ENCODE assay signal across 17 cellular contexts in the genomic region with DNA sequence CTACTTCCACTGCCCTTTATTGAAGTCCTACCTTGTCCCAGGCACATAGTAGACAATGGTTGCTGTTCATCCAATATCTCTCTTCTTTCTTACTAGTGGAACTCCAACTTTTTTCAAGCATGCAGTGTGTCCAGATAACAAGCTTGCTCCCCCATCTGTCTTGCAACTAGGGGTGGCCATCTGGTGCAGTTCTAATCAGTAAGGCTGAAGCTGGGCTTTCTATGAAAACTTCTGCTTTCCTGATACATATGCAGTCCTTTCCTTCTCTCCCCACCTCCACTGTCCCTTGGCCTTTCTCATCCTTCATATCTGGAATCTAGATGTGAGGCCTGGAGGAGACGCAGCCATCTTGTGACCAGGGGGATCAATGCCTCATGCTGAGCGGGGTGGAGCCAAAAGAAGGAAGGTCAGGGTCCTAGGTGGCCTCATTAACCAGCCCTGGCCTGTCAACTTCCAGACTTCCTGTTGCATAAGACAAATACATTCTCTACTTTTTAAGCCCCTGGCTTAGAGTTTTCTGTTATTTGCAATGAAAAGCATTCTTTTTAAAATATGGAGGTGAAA.
"Had no signal": no experiment of that assay in that cellular context is flagged by ENCODE, and none has a peak within 500 bp of the region (broad histone marks: within the 10 kb centered on the region; RNA-seq: fewer than 3 reads in every experiment).

No MANE protein-coding gene starts in this region.

- H3K27ac ChIP-seq: heart right ventricle, neutrophil, right atrium auricular region, tibial artery, upper lobe of left lung, uterus had no signal

- ATAC-seq: heart right ventricle; mucosa of descending colon; naive thymus-derived CD8-positive, alpha-beta T cell; stimulated activated effector memory CD8-positive, alpha-beta T cell treated with anti-CD3 and anti-CD28 coated beads, Interleukin-12 subunit alpha, Interleukin-12 subunit beta, amount 100 ng/mL, for 72 hours had no signal

- H3K4me3 ChIP-seq: heart right ventricle, mucosa of descending colon, right atrium auricular region, tibial artery, upper lobe of left lung, uterus had no signal

- H3K27me3 ChIP-seq: neutrophil, right atrium auricular region, tibial artery, upper lobe of left lung, uterus had no signal

- H3K27ac Mint-ChIP-seq: naive thymus-derived CD8-positive, alpha-beta T cell; stimulated activated effector memory CD8-positive, alpha-beta T cell treated with anti-CD3 and anti-CD28 coated beads, Interleukin-12 subunit alpha, Interleukin-12 subunit beta, amount 100 ng/mL, for 72 hours; stimulated activated naive CD8-positive, alpha-beta T cell treated with anti-CD3 and anti-CD28 coated beads, Interleukin-15, Interleukin-2, amounts not matched to agents 100 ng/mL and 50 ng/mL, for 24 hours had no signal

- H3K4me3 Mint-ChIP-seq: naive thymus-derived CD8-positive, alpha-beta T cell; stimulated activated effector memory CD8-positive, alpha-beta T cell treated with anti-CD3 and anti-CD28 coated beads, Interleukin-12 subunit alpha, Interleukin-12 subunit beta, amount 100 ng/mL, for 72 hours; stimulated activated naive CD8-positive, alpha-beta T cell treated with anti-CD3 and anti-CD28 coated beads, Interleukin-15, Interleukin-2, amounts not matched to agents 100 ng/mL and 50 ng/mL, for 24 hours had no signal

- H3K36me3 Mint-ChIP-seq: stimulated activated effector memory CD8-positive, alpha-beta T cell treated with anti-CD3 and anti-CD28 coated beads, Interleukin-12 subunit alpha, Interleukin-12 subunit beta, amount 100 ng/mL, for 72 hours had no signal

- H3K4me1 Mint-ChIP-seq: stimulated activated effector memory CD8-positive, alpha-beta T cell treated with anti-CD3 and anti-CD28 coated beads, Interleukin-12 subunit alpha, Interleukin-12 subunit beta, amount 100 ng/mL, for 72 hours had no signal

- DNase-seq: dermis blood vessel endothelial cell; erythroblast; heart right ventricle; hypothalamus; kidney glomerular epithelial cell; mucosa of descending colon; naive thymus-derived CD8-positive, alpha-beta T cell; small intestine; stimulated activated CD4-positive, alpha-beta T cell treated with anti-CD3 and anti-CD28 coated beads, Interleukin-2, amount 100 ng/mL, for 48 hours; stimulated activated CD8-positive, alpha-beta memory T cell treated with anti-CD3 and anti-CD28 coated beads, Interleukin-4, amount 100 ng/mL, for 48 hours; tibial artery; uterus had no signal

- H3K36me3 ChIP-seq: heart right ventricle, neutrophil, right atrium auricular region, tibial artery, upper lobe of left lung, uterus had no signal

- H3K4me1 ChIP-seq: heart right ventricle, right atrium auricular region, tibial artery, upper lobe of left lung, uterus had no signal

- H3K9me3 ChIP-seq: heart right ventricle, mucosa of descending colon, neutrophil, right atrium auricular region, tibial artery, upper lobe of left lung, uterus had no signal
